Comparison of ENCODE assay signal across 23 cellular contexts in genomic region chr18:62342884-62343283, GRCh38. TPM values are rescaled to one million over a fixed set of nuclear protein-coding genes. Genes with fewer than 3 reads are reported as not detected.
"Had no signal": no experiment of that assay in that cellular context is flagged by ENCODE, and none has a peak within 500 bp of the region (broad histone marks: within the 10 kb centered on the region; RNA-seq: fewer than 3 reads in every experiment).

No MANE protein-coding gene starts in this region.

- ATAC-seq: HepG2 had no signal

- H3K4me3 ChIP-seq: SJSA1, SK-N-MC had no signal

- H3K36me3 ChIP-seq: SJSA1 had no signal

- DNase-seq: IMR-90, MV-4-11, NCI-H1048, NCI-H1105, NCI-H1417 treated with DMSO at 0.1 percent for 48 hours, NCI-H146, NCI-H187, NCI-H2029, NCI-H2081 treated with DMSO at 0.1 percent for 48 hours, NCI-H2171, NCI-H226, NCI-H446, NCI-H510A, NCI-H524 treated with DMSO at 0.1 percent for 48 hours, NCI-H69, NCI-H774, Right ventricle myocardium superior, RPMI8226, SIG-M5 had no signal

- H3K9me3 ChIP-seq: SJSA1 had no signal

- FAIRE-seq: HepG2, RCC 7860 had no signal

- H3K4me1 ChIP-seq: SJSA1 had no signal

- H3K27ac ChIP-seq: SJSA1, SK-N-MC had no signal

RNA-seq across cellular contexts. Expression of gene TNFRSF11A, which starts 17.8 kb away (rescaled TPM):
- total RNA-seq: SJSA1 had no signal
- polyA plus RNA-seq: IMR-90 had no signal
